Comparison of ENCODE assay signal across 2 cellular contexts in genomic region chr17:69356625-69357024, GRCh38.
TF ChIP-seq lines count a peak whose summit lies in the region.

No MANE protein-coding gene starts in this region.

TF ChIP-seq in IMR-90, 13 proteins besides CTCF, POLR2A, EP300 and RAD21:
- TF ChIP-seq RCOR1 (IDR thresholded peaks at IDR 0.05; ENCODE audit: insufficient replicate concordance, low read length): no peak
- no peak for TF ChIP-seq NFE2L2 (IDR thresholded peaks at IDR 0.05; ENCODE audit: low read depth, low read length)
- no peak for TF ChIP-seq MXI1 (IDR thresholded peaks at IDR 0.05; ENCODE audit: borderline replicate concordance, low read depth, low read length)
- no peak for TF ChIP-seq SMC3 (IDR thresholded peaks at IDR 0.05; ENCODE audit: low read depth, low read length)
- TF ChIP-seq MAFK (IDR thresholded peaks at IDR 0.05; ENCODE audit: low read depth, low read length): no peak
- TF ChIP-seq CEBPB (IDR thresholded peaks at IDR 0.05; ENCODE audit: low read depth, low read length): no peak
- TF ChIP-seq ELK1 (IDR thresholded peaks at IDR 0.05; ENCODE audit: borderline replicate concordance, low read depth, low read length): no peak
- no peak for TF ChIP-seq FOS (IDR thresholded peaks at IDR 0.05; ENCODE audit: low read depth, low read length)
- TF ChIP-seq BHLHE40 (IDR thresholded peaks at IDR 0.05; ENCODE audit: low read depth, low read length): no peak

TF ChIP-seq in H1, 55 proteins besides CTCF, POLR2A, EP300 and RAD21:
- TF ChIP-seq CHD2 (IDR thresholded peaks at IDR 0.05; ENCODE audit: low read length): no peak
- no peak for TF ChIP-seq TBP (IDR thresholded peaks at IDR 0.05; ENCODE audit: low read depth, low read length)
- TF ChIP-seq SIN3A (conservative IDR thresholded peaks at IDR 0.05 in 1 of 2, IDR thresholded peaks at IDR 0.05 in 1 of 2; ENCODE audit: low read depth in 1 of 2, low read length in 2 of 2): no peak
- no peak for TF ChIP-seq HDAC2 (IDR thresholded peaks at IDR 0.05; ENCODE audit: borderline replicate concordance in 1 of 2, low read depth in 2 of 2, low read length in 2 of 2)
- no peak for TF ChIP-seq TCF12 (IDR thresholded peaks at IDR 0.05; ENCODE audit: low read depth, low read length)
- TF ChIP-seq E2F6 (IDR thresholded peaks at IDR 0.05): no peak
- TF ChIP-seq ATF3 (IDR thresholded peaks at IDR 0.05; ENCODE audit: insufficient read depth, low read depth, low read length): no peak
- TF ChIP-seq HDAC6 (IDR thresholded peaks at IDR 0.05; ENCODE audit: low read depth, low read length): no peak
